9 cellular contexts compared by ENCODE assay signal in genomic region chr4:44425614-44426208, GRCh38. TPM values are rescaled to one million over a fixed set of nuclear protein-coding genes. Genes with fewer than 3 reads are reported as not detected.
DNase-seq lines count a peak whose midpoint lies in the region; TF ChIP-seq lines count a peak whose summit lies in the region.
"Had no signal": no experiment of that assay in that cellular context is flagged by ENCODE, and none has a peak within 500 bp of the region (broad histone marks: within the 10 kb centered on the region; RNA-seq: fewer than 3 reads in every experiment).

No MANE protein-coding gene starts in this region.

- H3K9me3 Mint-ChIP-seq in HFFc6 (peaks cover 15% of the 10 kb centered on the region), immature natural killer cell (peaks cover 0 to 20% (median 2%) of the 10 kb centered on the region in 6 donors)
- H3K9me3 Mint-ChIP-seq in activated CD4-positive, alpha-beta T cell treated with anti-CD3 and anti-CD28 coated beads, Interleukin-2, amount 10 ng/mL, durations not matched to agents 24 days and 14 days, result no peaks in the 10 kb centered on the region
- H3K9me3 Mint-ChIP-seq: activated T-helper 1 cell treated with anti-CD3 and anti-CD28 coated beads, Interleukin-12 subunit alpha, Interleukin-12 subunit beta, Interleukin-2, Interleukin-4 antibody, amounts not matched to agents 30 ng/mL and 10 ng/mL and 1 ng/mL, durations not matched to agents 14 hours and 24 hours and 36 hours had no signal

- H3K27ac ChIP-seq in OCI-LY7 (ENCODE audit: low read depth, low read length, poor library complexity, severe bottlenecking), result no peak overlapping the region
- H3K27ac ChIP-seq in fibroblast of lung (ENCODE audit: insufficient read depth, low read length), result no peak overlapping the region
- H3K27ac ChIP-seq in coronary artery, result no peak overlapping the region

- H3K27me3 Mint-ChIP-seq in HFFc6 (ENCODE audit: insufficient read depth) (no peaks in the 10 kb centered on the region), immature natural killer cell (ENCODE audit: low read depth in 3 of 3) (peaks cover 0 to 2% (median 2%) of the 10 kb centered on the region in 3 donors)
- no peaks in the 10 kb centered on the region for H3K27me3 Mint-ChIP-seq in activated CD4-positive, alpha-beta T cell treated with anti-CD3 and anti-CD28 coated beads, Interleukin-2, amount 10 ng/mL, durations not matched to agents 24 days and 14 days

- intact Hi-C loops in OCI-LY7 (cut with micrococcal nuclease; ENCODE audit: unreplicated experiment), result no loop called here
- intact Hi-C loops in activated CD4-positive, alpha-beta T cell treated with anti-CD3 and anti-CD28 coated beads, Interleukin-2, amount 10 ng/mL, durations not matched to agents 24 days and 14 days (cut with micrococcal nuclease), result no loop called here

- no peaks in the 10 kb centered on the region for H3K27me3 ChIP-seq in fibroblast of lung (ENCODE audit: control insufficient read depth, insufficient read depth, low read length)

- no peaks in the 10 kb centered on the region for H3K36me3 ChIP-seq in OCI-LY7 (ENCODE audit: insufficient read depth, low read length)
- H3K36me3 ChIP-seq in fibroblast of lung (ENCODE audit: control insufficient read depth, insufficient read depth, low read length), result no peaks in the 10 kb centered on the region

- TF ChIP-seq CTCF in HFFc6 (IDR thresholded peaks at IDR 0.05) (peak; percentile 17; the same call in 1 of the 2 replicates), OCI-LY7 (conservative IDR thresholded peaks at IDR 0.05; ENCODE audit: low read length) (peak; percentile 34; the same call in 1 of the 2 replicates), fibroblast of lung (conservative IDR thresholded peaks at IDR 0.05 in 1 of 2, IDR thresholded peaks at IDR 0.05 in 1 of 2; ENCODE audit: low read depth in 1 of 2, low read length in 2 of 2) (peak in 1 of 2 donors; percentile 38), coronary artery (IDR thresholded peaks at IDR 0.05) (no peak)

- POLR2A ChIA-PET in OCI-LY7 (lab: Charles Lee), result no interaction called here

- H3K9me3 ChIP-seq in OCI-LY7 (ENCODE audit: low read length) (no peaks in the 10 kb centered on the region), fibroblast of lung (ENCODE audit: control insufficient read depth, insufficient read depth, low read depth, low read length) (no peaks in the 10 kb centered on the region)

- H3K4me3 Mint-ChIP-seq in HFFc6, result no peak overlapping the region
- H3K4me3 Mint-ChIP-seq in immature natural killer cell, result no peak overlapping the region
- H3K4me3 Mint-ChIP-seq in activated CD4-positive, alpha-beta T cell treated with anti-CD3 and anti-CD28 coated beads, Interleukin-2, amount 10 ng/mL, durations not matched to agents 24 days and 14 days, result no peak overlapping the region
- H3K4me3 Mint-ChIP-seq: activated T-helper 1 cell treated with anti-CD3 and anti-CD28 coated beads, Interleukin-12 subunit alpha, Interleukin-12 subunit beta, Interleukin-2, Interleukin-4 antibody, amounts not matched to agents 30 ng/mL and 10 ng/mL and 1 ng/mL, durations not matched to agents 14 hours and 24 hours and 36 hours had no signal

- H3K4me1 ChIP-seq in OCI-LY7 (ENCODE audit: insufficient read depth, low read length, poor library complexity, severe bottlenecking) (no peaks in the 10 kb centered on the region), fibroblast of lung (ENCODE audit: control insufficient read depth, extremely low read depth, insufficient read depth, low read length) (no peaks in the 10 kb centered on the region)

- no TSS peak for BruUV-seq in OCI-LY7 (replicated peaks; lab: Mats Ljungman, UMichigan)

- H2AFZ ChIP-seq in OCI-LY7 (ENCODE audit: low read length) (no peak overlapping the region), fibroblast of lung (ENCODE audit: low read length) (no peak overlapping the region)

- no peaks in the 10 kb centered on the region for H3K9me2 ChIP-seq in OCI-LY7 (ENCODE audit: insufficient read depth, low read length)

- H3K36me3 Mint-ChIP-seq in HFFc6 (ENCODE audit: low read depth) (no peaks in the 10 kb centered on the region), immature natural killer cell (peaks cover 0 to 3% (median 0%) of the 10 kb centered on the region in 3 donors)
- no peaks in the 10 kb centered on the region for H3K36me3 Mint-ChIP-seq in activated CD4-positive, alpha-beta T cell treated with anti-CD3 and anti-CD28 coated beads, Interleukin-2, amount 10 ng/mL, durations not matched to agents 24 days and 14 days (ENCODE audit: low read depth)

- H3K27ac Mint-ChIP-seq in HFFc6 (no peak overlapping the region), immature natural killer cell (no peak overlapping the region)
- no peak overlapping the region for H3K27ac Mint-ChIP-seq in activated CD4-positive, alpha-beta T cell treated with anti-CD3 and anti-CD28 coated beads, Interleukin-2, amount 10 ng/mL, durations not matched to agents 24 days and 14 days
- H3K27ac Mint-ChIP-seq: activated T-helper 1 cell treated with anti-CD3 and anti-CD28 coated beads, Interleukin-12 subunit alpha, Interleukin-12 subunit beta, Interleukin-2, Interleukin-4 antibody, amounts not matched to agents 30 ng/mL and 10 ng/mL and 1 ng/mL, durations not matched to agents 14 hours and 24 hours and 36 hours had no signal

- H3K9ac ChIP-seq in fibroblast of lung (ENCODE audit: insufficient read depth, low read length), result no peak overlapping the region

- H3K4me2 ChIP-seq in OCI-LY7 (ENCODE audit: low read length), result no peak overlapping the region
- H3K4me2 ChIP-seq in fibroblast of lung (ENCODE audit: extremely low read depth, insufficient read depth, low read length), result no peak overlapping the region

- H3K4me1 Mint-ChIP-seq in HFFc6 (ENCODE audit: low read depth) (no peaks in the 10 kb centered on the region), immature natural killer cell (no peaks in the 10 kb centered on the region)
- H3K4me1 Mint-ChIP-seq in activated CD4-positive, alpha-beta T cell treated with anti-CD3 and anti-CD28 coated beads, Interleukin-2, amount 10 ng/mL, durations not matched to agents 24 days and 14 days, result no peaks in the 10 kb centered on the region

- CTCF ChIA-PET in OCI-LY7 (lab: Charles Lee; ENCODE audit: unreplicated experiment), result no interaction called here

- DNase-seq in HFFc6, result no peak
- no peak for DNase-seq in OCI-LY7 (ENCODE audit: low spot score)
- DNase-seq in fibroblast of lung (ENCODE audit: low read depth in 2 of 2), result peak; percentile 4 to 23
- peak; percentile 4 for DNase-seq in skeletal muscle cell (ENCODE audit: low read depth)
- DNase-seq in immature natural killer cell, result no peak
- DNase-seq in coronary artery (ENCODE audit: low spot score), result no peak
- no peak for DNase-seq in activated CD4-positive, alpha-beta T cell treated with anti-CD3 and anti-CD28 coated beads, Interleukin-2, amount 10 ng/mL, durations not matched to agents 24 days and 14 days
- DNase-seq: foreskin fibroblast had no signal

- no peak overlapping the region for H3K4me3 ChIP-seq in OCI-LY7 (ENCODE audit: low read depth, low read length, poor library complexity, severe bottlenecking)
- no peak overlapping the region for H3K4me3 ChIP-seq in fibroblast of lung (replicated peaks in 1 of 4; ENCODE audit: control extremely low read depth in 1 of 4, insufficient read depth in 1 of 4, low read depth in 3 of 4, low read length in 4 of 4)
- no peak overlapping the region for H3K4me3 ChIP-seq in skeletal muscle cell (ENCODE audit: low read depth, low read length)
- H3K4me3 ChIP-seq in coronary artery, result no peak overlapping the region

- H3K79me2 ChIP-seq in OCI-LY7 (ENCODE audit: insufficient read depth, low read depth, low read length) (no peaks in the 10 kb centered on the region), fibroblast of lung (ENCODE audit: control insufficient read depth, insufficient read depth, low read length) (no peaks in the 10 kb centered on the region)

- H4K20me1 ChIP-seq in OCI-LY7 (ENCODE audit: insufficient read depth, low read length) (no peaks in the 10 kb centered on the region), fibroblast of lung (ENCODE audit: control insufficient read depth, extremely low read depth, insufficient read depth, low read length) (no peaks in the 10 kb centered on the region)

RNA-seq across cellular contexts. Expression of gene KCTD8, which starts 22.9 kb away (rescaled TPM):
- not detected for total RNA-seq in HFFc6 (2021; fragmentation: NEBNext Ultra II Directional; extraction: Animal tissue kit (Norgen Biotek cat#: 25700))
- total RNA-seq in OCI-LY7 (2014; rRNA removed; shearing (Covaris generic)), result not detected in 2 replicates
- not detected in 2 replicates for total RNA-seq in OCI-LY7 (2022)
- under 0.01 TPM in 1 of 2 replicates, not detected in the other for total RNA-seq in fibroblast of lung
- polyA plus RNA-seq in fibroblast of lung, result 0.09 and 0.19 TPM in 2 replicates
- 0.06 TPM in 1 of 2 replicates, not detected in the other for polyA plus RNA-seq in fibroblast of lung (2012)
- polyA minus RNA-seq in fibroblast of lung (ENCODE audit: low replicate concordance), result not detected in 2 replicates
- not detected for polyA plus RNA-seq in immature natural killer cell
- total RNA-seq in activated CD4-positive, alpha-beta T cell treated with anti-CD3 and anti-CD28 coated beads, Interleukin-2, amount 10 ng/mL, durations not matched to agents 24 days and 14 days, result not detected in 2 replicates
- total RNA-seq: activated T-helper 1 cell treated with anti-CD3 and anti-CD28 coated beads, Interleukin-12 subunit alpha, Interleukin-12 subunit beta, Interleukin-2, Interleukin-4 antibody, amounts not matched to agents 30 ng/mL and 10 ng/mL and 1 ng/mL, durations not matched to agents 14 hours and 24 hours and 36 hours had no signal

Comparison
In these comparisons a context has a peak if more than half of its experiments do, and no peak if none do; other contexts are left out.
1. DNase-seq: peak in fibroblast of lung (2 of 2) and skeletal muscle cell (single experiment); none in HFFc6 (single experiment), OCI-LY7 (single experiment), immature natural killer cell (0 of 3), coronary artery (single experiment) and activated CD4-positive, alpha-beta T cell treated with anti-CD3 and anti-CD28 coated beads, Interleukin-2, amount 10 ng/mL, durations not matched to agents 24 days and 14 days (single experiment).